Comparison of ENCODE assay signal across 8 cellular contexts in the genomic region with DNA sequence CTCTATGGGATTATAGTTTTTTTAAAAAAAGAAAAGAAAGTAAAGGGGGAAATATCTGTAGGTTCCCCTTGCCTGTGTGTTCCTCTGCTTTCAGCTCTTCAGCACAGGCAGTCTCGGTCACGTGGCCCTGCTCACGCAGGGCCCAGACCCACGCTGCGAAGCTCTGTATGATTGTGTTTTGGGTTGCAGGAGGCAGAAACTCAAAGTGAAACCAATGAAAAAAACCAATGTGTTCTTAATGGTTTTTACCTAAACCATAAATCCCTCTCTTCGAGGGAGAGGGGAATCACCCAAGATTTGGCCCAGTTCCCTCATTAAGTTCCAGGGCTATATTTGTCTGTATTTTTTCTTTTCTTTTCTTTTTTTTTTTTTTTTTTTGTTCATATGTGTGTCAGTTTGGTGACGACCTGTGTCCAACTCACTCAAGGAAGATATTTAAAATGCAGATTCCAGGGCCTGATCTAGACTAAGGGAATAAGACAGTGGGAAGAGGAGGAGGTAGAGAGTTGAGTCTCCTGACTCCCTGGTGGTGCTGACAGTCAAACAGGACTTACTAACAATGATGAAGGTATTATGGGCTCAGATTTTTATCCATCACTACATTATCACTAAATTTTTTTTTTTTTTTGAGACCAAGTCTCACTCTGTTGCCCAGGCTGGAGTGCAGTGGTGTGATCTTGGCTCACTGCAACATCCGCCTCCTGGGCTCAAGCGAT. TPM values are rescaled to one million over a fixed set of nuclear protein-coding genes. Genes with fewer than 3 reads are reported as not detected.
A peak's percentile ranks its signal among the peaks of the same experiment; 100 is the strongest.
DNase-seq lines count a peak whose midpoint lies in the region; ATAC-seq and TF ChIP-seq lines count a peak whose summit lies in the region.

No MANE protein-coding gene starts in this region.

- H3K27ac ChIP-seq in hepatocyte: no peak overlapping the region

- no peak overlapping the region for H3K4me3 ChIP-seq in hepatocyte

- no peaks in the 10 kb centered on the region for H3K9me3 Mint-ChIP-seq in central memory CD8-positive, alpha-beta T cell
- no peaks in the 10 kb centered on the region for H3K9me3 Mint-ChIP-seq in type B pancreatic cell

- H3K36me3 ChIP-seq in hepatocyte (replicated peaks; ENCODE audit: insufficient read depth, low read depth): no peaks in the 10 kb centered on the region

- no peaks in the 10 kb centered on the region for H3K27me3 ChIP-seq in hepatocyte

- no peaks in the 10 kb centered on the region for H3K27me3 Mint-ChIP-seq in central memory CD8-positive, alpha-beta T cell
- H3K27me3 Mint-ChIP-seq in type B pancreatic cell: no peaks in the 10 kb centered on the region

- WGBS in hepatocyte (ENCODE audit: low lambda C conversion rate, missing lambda C conversion rate): 96% methylated on average over 9 of the region's 9 CpGs

- H3K36me3 Mint-ChIP-seq in central memory CD8-positive, alpha-beta T cell (ENCODE audit: insufficient read depth): peaks cover 1% of the 10 kb centered on the region
- H3K36me3 Mint-ChIP-seq in type B pancreatic cell: no peaks in the 10 kb centered on the region

- no peak for TF ChIP-seq CTCF in type B pancreatic cell (conservative IDR thresholded peaks at IDR 0.05)
- no peak for TF ChIP-seq CTCF in hepatocyte (IDR thresholded peaks at IDR 0.05; ENCODE audit: poor library complexity)

- H2AFZ ChIP-seq in hepatocyte: no peak overlapping the region

- H3K79me2 ChIP-seq in hepatocyte: no peaks in the 10 kb centered on the region

- no peaks in the 10 kb centered on the region for H3K4me1 ChIP-seq in hepatocyte (ENCODE audit: insufficient read depth)

- H3K4me2 ChIP-seq in hepatocyte: no peak overlapping the region

- H3K9me3 ChIP-seq in hepatocyte (ENCODE audit: low read depth): no peaks in the 10 kb centered on the region

- peak overlapping the region; percentile 70 for H3K27ac Mint-ChIP-seq in central memory CD8-positive, alpha-beta T cell (ENCODE audit: low read depth)
- H3K27ac Mint-ChIP-seq in type B pancreatic cell: no peak overlapping the region

- H3K9me2 ChIP-seq in hepatocyte (replicated peaks; ENCODE audit: insufficient read depth): no peaks in the 10 kb centered on the region

- H4K20me1 ChIP-seq in hepatocyte (ENCODE audit: insufficient read depth, poor library complexity, severe bottlenecking): no peaks in the 10 kb centered on the region

- peak; percentile 97 for ATAC-seq in GM18502 (IDR thresholded peaks at IDR 0.05; ENCODE audit: poor library complexity, unreplicated experiment)
- ATAC-seq in HG02642 (IDR thresholded peaks at IDR 0.05; ENCODE audit: poor library complexity, unreplicated experiment): peak; percentile 99
- ATAC-seq in central memory CD8-positive, alpha-beta T cell (replicated peaks; ENCODE audit: extremely low read depth, poor library complexity, severe bottlenecking): peak; percentile 92

- DNase-seq in T-helper 2 cell (peak in 4 of 5 experiments; percentile 17 to 90 (median 42)), type B pancreatic cell (ENCODE audit: extremely low spot score, unreplicated experiment) (no peak), hepatocyte (ENCODE audit: low spot score) (no peak)
- no peak for DNase-seq in central memory CD8-positive, alpha-beta T cell (ENCODE audit: low spot score in 2 of 2)
- DNase-seq in stimulated activated CD8-positive, alpha-beta memory T cell treated with anti-CD3 and anti-CD28 coated beads, Interleukin-4, amount 100 ng/mL, for 24 hours (ENCODE audit: low read depth): peak; percentile 61
- DNase-seq in NK-92 treated with Interleukin-12 subunit alpha and Interleukin-12 subunit beta, amount 100 ng/mL, for 24 hours (lab: John Stamatoyannopoulos, UW): no peak

- peaks cover 14% of the 10 kb centered on the region for H3K4me1 Mint-ChIP-seq in central memory CD8-positive, alpha-beta T cell
- no peaks in the 10 kb centered on the region for H3K4me1 Mint-ChIP-seq in type B pancreatic cell (ENCODE audit: unreplicated experiment)

- peak overlapping the region; percentile 37 for H3K4me3 Mint-ChIP-seq in central memory CD8-positive, alpha-beta T cell
- H3K4me3 Mint-ChIP-seq in type B pancreatic cell: no peak overlapping the region

RNA-seq across cellular contexts. Expression of a gene that starts 33.8 kb away (rescaled TPM):
- total RNA-seq in type B pancreatic cell (ENCODE audit: low replicate concordance) (43.9 and 67.0 TPM in 2 replicates), hepatocyte (23.6 and 28.7 TPM in 2 replicates)
- 15.2 and 19.7 TPM in 2 replicates for polyA plus RNA-seq in hepatocyte

Comparison
In these comparisons a context has a peak if more than half of its experiments do, and no peak if none do; other contexts are left out.
1. DNase-seq: peak in T-helper 2 cell (4 of 5) and stimulated activated CD8-positive, alpha-beta memory T cell treated with anti-CD3 and anti-CD28 coated beads, Interleukin-4, amount 100 ng/mL, for 24 hours (single experiment); none in central memory CD8-positive, alpha-beta T cell (0 of 2), type B pancreatic cell (single experiment), hepatocyte (single experiment) and NK-92 treated with Interleukin-12 subunit alpha and Interleukin-12 subunit beta, amount 100 ng/mL, for 24 hours (single experiment).
2. Peak in every context shown above with its lines, with median percentiles within 50 percentile points of each other: ATAC-seq.